13 cellular contexts compared by ENCODE assay signal in genomic region chr17:46167826-46168569, GRCh38. TPM values are rescaled to one million over a fixed set of nuclear protein-coding genes. Genes with fewer than 3 reads are reported as not detected.
DNase-seq lines count a peak whose midpoint lies in the region; ATAC-seq and TF ChIP-seq lines count a peak whose summit lies in the region.
"Had no signal": no experiment of that assay in that cellular context is flagged by ENCODE, and none has a peak within 500 bp of the region (broad histone marks: within the 10 kb centered on the region; RNA-seq: fewer than 3 reads in every experiment).

No MANE protein-coding gene starts in this region.

- H3K9me2 ChIP-seq in hepatocyte (replicated peaks; ENCODE audit: insufficient read depth): no peaks in the 10 kb centered on the region

- intact Hi-C loops in natural killer cell (cut with micrococcal nuclease): no loop called here
- intact Hi-C loops in upper lobe of right lung (cut with DNase I): no loop called here

- peak overlapping the region; percentile 17 for H3K27ac ChIP-seq in hepatocyte
- no peak overlapping the region for H3K27ac ChIP-seq in upper lobe of right lung

- H3K79me2 ChIP-seq in hepatocyte: peaks cover 100% of the 10 kb centered on the region

- H2AFZ ChIP-seq in hepatocyte: no peak overlapping the region

- DNase-seq in natural killer cell: no peak
- DNase-seq in natural killer cell treated with Interleukin-12 subunit alpha and Interleukin-12 subunit beta and Interleukin-15 and Interleukin-18, amount 100 ng/mL, for 72 hours (ENCODE audit: low spot score): no peak
- peak; percentile 31 for DNase-seq in hepatocyte (ENCODE audit: low spot score)
- DNase-seq in upper lobe of right lung: no peak
- no peak for DNase-seq in medulla oblongata (ENCODE audit: extremely low spot score)
- no peak for DNase-seq in MV-4-11 (lab: John Stamatoyannopoulos, UW)
- DNase-seq in HuH-7.5 (ENCODE audit: low spot score): no peak
- DNase-seq: activated CD8-positive, alpha-beta memory T cell treated with anti-CD3 and anti-CD28 coated beads, Interleukin-2, amount 50 U/mL, for 48 hours; C1 segment of cervical spinal cord; head of caudate nucleus; NCI-H1105; stimulated activated CD4-positive, alpha-beta T cell treated with anti-CD3 and anti-CD28 coated beads, Interleukin-12 subunit alpha, Interleukin-12 subunit beta, amount 100 ng/mL, for 4 hours had no signal

- H3K9me3 ChIP-seq in hepatocyte (ENCODE audit: low read depth) (no peaks in the 10 kb centered on the region), upper lobe of right lung (no peaks in the 10 kb centered on the region)

- H3K27me3 Mint-ChIP-seq in natural killer cell (ENCODE audit: low read depth in 2 of 2): no peaks in the 10 kb centered on the region
- no peaks in the 10 kb centered on the region for H3K27me3 Mint-ChIP-seq in natural killer cell treated with Interleukin-12 subunit alpha and Interleukin-12 subunit beta and Interleukin-15 and Interleukin-18, amount 100 ng/mL, for 72 hours
- no peaks in the 10 kb centered on the region for H3K27me3 Mint-ChIP-seq in activated T-helper 17 cell treated with anti-CD3 and anti-CD28 coated beads, Interleukin-2, amount 50 U/mL, for 72 hours

- H3K9me3 Mint-ChIP-seq in natural killer cell: no peaks in the 10 kb centered on the region
- no peaks in the 10 kb centered on the region for H3K9me3 Mint-ChIP-seq in natural killer cell treated with Interleukin-12 subunit alpha and Interleukin-12 subunit beta and Interleukin-15 and Interleukin-18, amount 100 ng/mL, for 72 hours
- H3K9me3 Mint-ChIP-seq in activated T-helper 17 cell treated with anti-CD3 and anti-CD28 coated beads, Interleukin-2, amount 50 U/mL, for 72 hours: peaks cover 4% of the 10 kb centered on the region

- H3K36me3 ChIP-seq in hepatocyte (replicated peaks; ENCODE audit: insufficient read depth, low read depth): no peaks in the 10 kb centered on the region
- peaks cover 38% of the 10 kb centered on the region for H3K36me3 ChIP-seq in upper lobe of right lung

- no peak overlapping the region for H3K4me3 ChIP-seq in hepatocyte
- H3K4me3 ChIP-seq in upper lobe of right lung: peak overlapping the region; percentile 0

- H3K4me1 ChIP-seq in hepatocyte (ENCODE audit: insufficient read depth): peaks cover 38% of the 10 kb centered on the region
- H3K4me1 ChIP-seq in upper lobe of right lung: peaks cover 61% of the 10 kb centered on the region

- H4K20me1 ChIP-seq in hepatocyte (ENCODE audit: insufficient read depth, poor library complexity, severe bottlenecking): peaks cover 100% of the 10 kb centered on the region

- H3K4me1 Mint-ChIP-seq in natural killer cell: peaks cover 73 to 83% of the 10 kb centered on the region in 2 donors
- H3K4me1 Mint-ChIP-seq in natural killer cell treated with Interleukin-12 subunit alpha and Interleukin-12 subunit beta and Interleukin-15 and Interleukin-18, amount 100 ng/mL, for 72 hours (ENCODE audit: low read depth in 2 of 2): peaks cover 66 to 73% of the 10 kb centered on the region in 2 donors
- peaks cover 58% of the 10 kb centered on the region for H3K4me1 Mint-ChIP-seq in activated T-helper 17 cell treated with anti-CD3 and anti-CD28 coated beads, Interleukin-2, amount 50 U/mL, for 72 hours

- TF ChIP-seq CTCF in natural killer cell (IDR thresholded peaks at IDR 0.05): no peak
- TF ChIP-seq CTCF in hepatocyte (IDR thresholded peaks at IDR 0.05; ENCODE audit: poor library complexity): no peak
- TF ChIP-seq CTCF in upper lobe of right lung (IDR thresholded peaks at IDR 0.05): no peak

- WGBS in hepatocyte (ENCODE audit: low lambda C conversion rate, missing lambda C conversion rate): 77% methylated on average over 14 of the region's 14 CpGs

- no peaks in the 10 kb centered on the region for H3K27me3 ChIP-seq in hepatocyte
- H3K27me3 ChIP-seq in upper lobe of right lung: no peaks in the 10 kb centered on the region

- H3K4me2 ChIP-seq in hepatocyte: peak overlapping the region; percentile 35

- peaks cover 10% of the 10 kb centered on the region for H3K36me3 Mint-ChIP-seq in natural killer cell
- peaks cover 22% of the 10 kb centered on the region for H3K36me3 Mint-ChIP-seq in natural killer cell treated with Interleukin-12 subunit alpha and Interleukin-12 subunit beta and Interleukin-15 and Interleukin-18, amount 100 ng/mL, for 72 hours
- H3K36me3 Mint-ChIP-seq in activated T-helper 17 cell treated with anti-CD3 and anti-CD28 coated beads, Interleukin-2, amount 50 U/mL, for 72 hours (ENCODE audit: low read depth): peaks cover 75% of the 10 kb centered on the region

- peak overlapping the region; percentile 38 for H3K4me3 Mint-ChIP-seq in natural killer cell
- H3K4me3 Mint-ChIP-seq in natural killer cell treated with Interleukin-12 subunit alpha and Interleukin-12 subunit beta and Interleukin-15 and Interleukin-18, amount 100 ng/mL, for 72 hours: no peak overlapping the region
- peak overlapping the region; percentile 8 for H3K4me3 Mint-ChIP-seq in activated T-helper 17 cell treated with anti-CD3 and anti-CD28 coated beads, Interleukin-2, amount 50 U/mL, for 72 hours

- ATAC-seq in natural killer cell: no peak
- no peak for ATAC-seq in natural killer cell treated with Interleukin-12 subunit alpha and Interleukin-12 subunit beta and Interleukin-15 and Interleukin-18, amount 100 ng/mL, for 72 hours
- no peak for ATAC-seq in activated T-helper 17 cell treated with anti-CD3 and anti-CD28 coated beads, Interleukin-2, amount 50 U/mL, for 72 hours (replicated peaks)
- ATAC-seq in upper lobe of right lung: peak; percentile 42

- H3K27ac Mint-ChIP-seq in natural killer cell: peak overlapping the region; percentile 39 to 83
- peak overlapping the region in 1 of 2 donors; percentile 84 for H3K27ac Mint-ChIP-seq in natural killer cell treated with Interleukin-12 subunit alpha and Interleukin-12 subunit beta and Interleukin-15 and Interleukin-18, amount 100 ng/mL, for 72 hours
- H3K27ac Mint-ChIP-seq in activated T-helper 17 cell treated with anti-CD3 and anti-CD28 coated beads, Interleukin-2, amount 50 U/mL, for 72 hours: no peak overlapping the region

RNA-seq across cellular contexts. Expression of gene KANSL1, which starts 25.2 kb away (rescaled TPM):
- total RNA-seq in natural killer cell (100 to 1,000 TPM; 202 to 240 (median 220) TPM), hepatocyte (68.2 and 84.3 TPM in 2 replicates), upper lobe of right lung (69.8 TPM)
- 100 to 1,000 TPM; 127 to 161 TPM for total RNA-seq in natural killer cell treated with Interleukin-12 subunit alpha and Interleukin-12 subunit beta and Interleukin-15 and Interleukin-18, amount 100 ng/mL, for 72 hours
- 100 to 1,000 TPM in 1 of 2 donors, 10 to 100 TPM in 1; 83.6 to 170 TPM for total RNA-seq in activated T-helper 17 cell treated with anti-CD3 and anti-CD28 coated beads, Interleukin-2, amount 50 U/mL, for 72 hours
- polyA plus RNA-seq in hepatocyte: 32.6 and 37.3 TPM in 2 replicates
